Comparison of ENCODE assay signal across 14 cellular contexts in genomic region chr5:77306531-77306930, GRCh38.
"Had no signal": no experiment of that assay in that cellular context is flagged by ENCODE, and none has a peak within 500 bp of the region (broad histone marks: within the 10 kb centered on the region; RNA-seq: fewer than 3 reads in every experiment).

No MANE protein-coding gene starts in this region.

- H3K9me3 ChIP-seq: psoas muscle, suprapubic skin had no signal

- H3K4me3 ChIP-seq: psoas muscle, suprapubic skin had no signal

- FAIRE-seq: urothelium cell line had no signal

- H3K36me3 ChIP-seq: suprapubic skin had no signal

- H3K4me1 ChIP-seq: psoas muscle, suprapubic skin had no signal

- H3K27ac ChIP-seq: psoas muscle, suprapubic skin had no signal

- DNase-seq: activated CD4-positive, alpha-beta T cell treated with anti-CD3 and anti-CD28 coated beads for 48 hours; activated naive CD4-positive, alpha-beta T cell treated with anti-CD3 and anti-CD28 coated beads for 36 hours; central memory CD4-positive, alpha-beta T cell; effector memory CD8-positive, alpha-beta T cell; erythroblast; hippocampal formation; naive thymus-derived CD8-positive, alpha-beta T cell; psoas muscle; stimulated activated CD4-positive, alpha-beta T cell treated with anti-CD3 and anti-CD28 coated beads, Interleukin-12 subunit alpha, Interleukin-12 subunit beta, amount 100 ng/mL, for 4 hours; stimulated activated naive CD4-positive, alpha-beta T cell; T-helper 17 cell had no signal

- ATAC-seq: effector memory CD8-positive, alpha-beta T cell; naive thymus-derived CD8-positive, alpha-beta T cell; psoas muscle; T-helper 17 cell; WTC11 had no signal

- H3K27me3 ChIP-seq: suprapubic skin had no signal
